18 cellular contexts compared by ENCODE assay signal in the genomic region with DNA sequence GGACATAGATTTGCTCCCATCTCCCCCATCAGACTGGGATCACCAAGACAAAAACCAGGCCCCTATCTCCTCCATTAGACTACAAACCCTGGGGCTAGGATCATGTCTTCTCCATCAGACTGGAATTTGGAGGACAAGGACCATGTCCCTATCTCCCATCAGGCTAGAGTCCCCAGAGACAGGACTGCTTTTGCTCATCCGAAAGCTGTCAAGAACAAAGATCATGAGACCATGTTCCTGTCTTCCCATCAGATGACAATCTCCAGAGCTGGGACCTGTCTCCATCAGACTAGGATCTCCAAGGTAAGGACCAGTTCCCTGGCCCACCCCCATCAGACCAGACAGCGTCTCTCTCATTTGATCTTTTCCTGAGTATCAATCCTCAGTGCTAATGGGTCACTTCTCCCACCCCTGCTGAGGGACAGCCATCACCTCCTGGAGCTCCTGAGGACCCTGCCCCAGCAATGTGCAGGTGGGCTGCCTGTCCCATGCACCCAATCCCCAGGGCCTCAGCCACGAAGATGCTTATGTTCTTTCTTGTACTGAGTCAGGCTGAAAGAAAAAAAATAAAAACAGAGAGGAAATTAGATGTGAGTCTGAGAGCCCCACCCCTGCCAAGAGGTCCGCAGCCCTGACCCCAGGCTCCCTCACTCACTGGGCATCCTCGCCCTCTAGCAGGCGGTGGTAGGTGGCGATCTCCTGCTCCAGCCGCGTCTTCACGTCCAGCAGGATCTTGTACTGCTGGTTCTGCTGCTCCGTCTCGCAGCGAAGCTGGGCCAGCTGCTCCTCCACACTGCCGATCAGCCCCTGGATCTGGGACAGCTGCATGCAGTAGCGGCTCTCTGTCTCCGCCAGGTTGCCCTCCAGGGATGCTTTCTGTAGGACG.
"Had no signal": no experiment of that assay in that cellular context is flagged by ENCODE, and none has a peak within 500 bp of the region (broad histone marks: within the 10 kb centered on the region; RNA-seq: fewer than 3 reads in every experiment).

No MANE protein-coding gene starts in this region.

- H3K4me1 Mint-ChIP-seq: activated naive CD4-positive, alpha-beta T cell treated with anti-CD3 and anti-CD28 coated beads, Interleukin-2, amount 50 U/mL, for 24 hours; natural killer cell; T-cell had no signal

- H3K4me3 ChIP-seq: adrenal gland, cardiac muscle cell, esophagus squamous epithelium, pancreas, skin epidermis had no signal

- H3K9me3 ChIP-seq: adrenal gland, esophagus squamous epithelium, pancreas had no signal

- H3K36me3 Mint-ChIP-seq: activated naive CD4-positive, alpha-beta T cell treated with anti-CD3 and anti-CD28 coated beads, Interleukin-2, amount 50 U/mL, for 24 hours; memory B cell; natural killer cell; T-cell had no signal

- H3K9me3 Mint-ChIP-seq: activated naive CD4-positive, alpha-beta T cell treated with anti-CD3 and anti-CD28 coated beads, Interleukin-2, amount 50 U/mL, for 24 hours; activated T-cell treated with anti-CD3 and anti-CD28 coated beads, Interleukin-2, amount 50 U/mL, for 4 hours; memory B cell; natural killer cell; T-cell had no signal

- H3K36me3 ChIP-seq: adrenal gland, cardiac muscle cell, esophagus squamous epithelium, pancreas had no signal

- H3K4me3 Mint-ChIP-seq: activated naive CD4-positive, alpha-beta T cell treated with anti-CD3 and anti-CD28 coated beads, Interleukin-2, amount 50 U/mL, for 24 hours; activated T-cell treated with anti-CD3 and anti-CD28 coated beads, Interleukin-2, amount 50 U/mL, for 4 hours; memory B cell; natural killer cell; T-cell had no signal

- H3K27me3 ChIP-seq: adrenal gland, cardiac muscle cell, pancreas had no signal

- H3K27ac Mint-ChIP-seq: activated naive CD4-positive, alpha-beta T cell treated with anti-CD3 and anti-CD28 coated beads, Interleukin-2, amount 50 U/mL, for 24 hours; memory B cell; natural killer cell; T-cell had no signal

- H3K4me1 ChIP-seq: adrenal gland, esophagus squamous epithelium, pancreas had no signal

- DNase-seq: activated CD4-positive, CD25-positive, alpha-beta regulatory T cell treated with anti-CD3 and anti-CD28 coated beads, Interleukin-2, amount 50 U/mL, for 72 hours; activated effector memory CD4-positive, alpha-beta T cell treated with anti-CD3 and anti-CD28 coated beads, Interleukin-2, amount 50 U/mL, for 16 hours; activated T-cell treated with anti-CD3 and anti-CD28 coated beads, Interleukin-2, amount 50 U/mL, for 4 hours; esophagus squamous epithelium; hippocampal formation; left ventricle myocardium superior; natural killer cell; pancreas; stimulated activated CD4-positive, alpha-beta T cell treated with anti-CD3 and anti-CD28 coated beads, Interleukin-15, amount 100 ng/mL, for 24 hours; stimulated activated CD4-positive, alpha-beta T cell treated with anti-CD3 and anti-CD28 coated beads, Interleukin-4, amount 100 ng/mL, for 1 hour; stimulated activated naive CD4-positive, alpha-beta T cell; T-cell; T1000 had no signal

- H3K27ac ChIP-seq: adrenal gland, cardiac muscle cell, esophagus squamous epithelium, pancreas, skin epidermis had no signal

- ATAC-seq: activated T-cell treated with anti-CD3 and anti-CD28 coated beads, Interleukin-2, amount 50 U/mL, for 4 hours; left ventricle myocardium superior; pancreas; T-cell had no signal
